8 cellular contexts compared by ENCODE assay signal in genomic region chr16:636206-637080, GRCh38.
DNase-seq lines count a peak whose midpoint lies in the region; ATAC-seq lines count a peak whose summit lies in the region.

Gene METTL26, minus strand, starts transcription at chr16:636305. Its CDS starts 15 bp downstream, at chr16:636290.

- DNase-seq in AG20443 (ENCODE audit: low spot score), result peak; percentile 94
- DNase-seq in NCI-H446 (lab: John Stamatoyannopoulos, UW), result peak; percentile 80 to 95
- peak; percentile 86 for DNase-seq in activated CD4-positive, CD25-positive, alpha-beta regulatory T cell treated with anti-CD3 and anti-CD28 coated beads, Interleukin-2, amount 50 U/mL, for 16 hours (ENCODE audit: low read depth, low spot score)
- DNase-seq in central memory CD4-positive, alpha-beta T cell, result peak; percentile 91
- peak; percentile 97 for DNase-seq in islet precursor cell
- DNase-seq in stimulated activated CD4-positive, alpha-beta T cell treated with anti-CD3 and anti-CD28 coated beads, Interleukin-12 subunit alpha, Interleukin-12 subunit beta, amount 100 ng/mL, for 4 hours, result peak; percentile 91

- ATAC-seq in GM19035 (IDR thresholded peaks at IDR 0.05; ENCODE audit: unreplicated experiment) (peak; percentile 69), HG03342 (IDR thresholded peaks at IDR 0.05; ENCODE audit: unreplicated experiment) (peak; percentile 65)

Comparison
In these comparisons a context has a peak if more than half of its experiments do, and no peak if none do; other contexts are left out.
1. Peak in every context shown above with its lines: DNase-seq and ATAC-seq.